1 cellular context compared by ENCODE assay signal in genomic region chr2:43178602-43179542, GRCh38.
TF ChIP-seq lines count a peak whose summit lies in the region.

No MANE protein-coding gene starts in this region.

TF ChIP-seq in HepG2, 621 proteins besides CTCF, POLR2A, EP300 and RAD21 (continued from another document and continues in another):
- peak; percentile 27; the same call in 1 of the 2 replicates for TF ChIP-seq ZNF784 (CRISPR knock-in tag; IDR thresholded peaks at IDR 0.05; ENCODE audit: borderline replicate concordance)
- peak; percentile 40; the same call in 1 of the 2 replicates for TF ChIP-seq BORCS8-MEF2B (CRISPR knock-in tag; IDR thresholded peaks at IDR 0.05)
- TF ChIP-seq, protein P1, sequence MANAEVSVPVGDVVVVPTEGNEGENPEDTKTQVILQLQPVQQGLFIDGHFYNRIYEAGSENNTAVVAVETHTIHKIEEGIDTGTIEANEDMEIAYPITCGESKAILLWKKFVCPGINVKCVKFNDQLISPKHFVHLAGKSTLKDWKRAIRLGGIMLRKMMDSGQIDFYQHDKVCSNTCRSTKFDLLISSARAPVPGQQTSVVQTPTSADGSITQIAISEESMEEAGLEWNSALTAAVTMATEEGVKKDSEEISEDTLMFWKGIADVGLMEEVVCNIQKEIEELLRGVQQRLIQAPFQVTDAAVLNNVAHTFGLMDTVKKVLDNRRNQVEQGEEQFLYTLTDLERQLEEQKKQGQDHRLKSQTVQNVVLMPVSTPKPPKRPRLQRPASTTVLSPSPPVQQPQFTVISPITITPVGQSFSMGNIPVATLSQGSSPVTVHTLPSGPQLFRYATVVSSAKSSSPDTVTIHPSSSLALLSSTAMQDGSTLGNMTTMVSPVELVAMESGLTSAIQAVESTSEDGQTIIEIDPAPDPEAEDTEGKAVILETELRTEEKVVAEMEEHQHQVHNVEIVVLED (CRISPR knock-in tag; IDR thresholded peaks at IDR 0.05; ENCODE audit: borderline replicate concordance), result peak; percentile 25; the same call in 1 of the 2 replicates
- TF ChIP-seq CHD4 (IDR thresholded peaks at IDR 0.05; ENCODE audit: borderline replicate concordance, low read length), result no peak
- TF ChIP-seq PITX1 (CRISPR knock-in tag; IDR thresholded peaks at IDR 0.05), result peak; percentile 71; the same call in 1 of the 2 replicates
- no peak for TF ChIP-seq TMF1 (CRISPR knock-in tag; IDR thresholded peaks at IDR 0.05; ENCODE audit: low read depth)
- no peak for TF ChIP-seq FLYWCH1 (CRISPR knock-in tag; IDR thresholded peaks at IDR 0.05)
- no peak for TF ChIP-seq PTBP1 (IDR thresholded peaks at IDR 0.05; ENCODE audit: low read depth, low read length, poor library complexity, severe bottlenecking)
- no peak for TF ChIP-seq GABPA (IDR thresholded peaks at IDR 0.05; ENCODE audit: low read depth, low read length)
- peak; percentile 32; the same call in 1 of the 2 replicates for TF ChIP-seq GABPA (CRISPR knock-in tag; IDR thresholded peaks at IDR 0.05; ENCODE audit: low read depth)
- no peak for TF ChIP-seq KLF11 (CRISPR knock-in tag; IDR thresholded peaks at IDR 0.05)
- peak; percentile 9; the same call in 1 of the 2 replicates for TF ChIP-seq ZC3H4 (CRISPR knock-in tag; IDR thresholded peaks at IDR 0.05; ENCODE audit: borderline replicate concordance)
- TF ChIP-seq MEF2D (CRISPR knock-in tag; IDR thresholded peaks at IDR 0.05), result peak; percentile 88
- TF ChIP-seq ZNF816 (CRISPR knock-in tag; IDR thresholded peaks at IDR 0.05; ENCODE audit: borderline replicate concordance), result 0 out of 2 replicates have a peak, but pooled peaks have one; percentile 10
- TF ChIP-seq, protein P2, sequence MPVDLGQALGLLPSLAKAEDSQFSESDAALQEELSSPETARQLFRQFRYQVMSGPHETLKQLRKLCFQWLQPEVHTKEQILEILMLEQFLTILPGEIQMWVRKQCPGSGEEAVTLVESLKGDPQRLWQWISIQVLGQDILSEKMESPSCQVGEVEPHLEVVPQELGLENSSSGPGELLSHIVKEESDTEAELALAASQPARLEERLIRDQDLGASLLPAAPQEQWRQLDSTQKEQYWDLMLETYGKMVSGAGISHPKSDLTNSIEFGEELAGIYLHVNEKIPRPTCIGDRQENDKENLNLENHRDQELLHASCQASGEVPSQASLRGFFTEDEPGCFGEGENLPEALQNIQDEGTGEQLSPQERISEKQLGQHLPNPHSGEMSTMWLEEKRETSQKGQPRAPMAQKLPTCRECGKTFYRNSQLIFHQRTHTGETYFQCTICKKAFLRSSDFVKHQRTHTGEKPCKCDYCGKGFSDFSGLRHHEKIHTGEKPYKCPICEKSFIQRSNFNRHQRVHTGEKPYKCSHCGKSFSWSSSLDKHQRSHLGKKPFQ (CRISPR knock-in tag; IDR thresholded peaks at IDR 0.05; ENCODE audit: insufficient replicate concordance), result no peak
- peak in 1 of 2 experiments; percentile 36; a peak in 1 of 4 replicates for TF ChIP-seq MAFK (conservative IDR thresholded peaks at IDR 0.05 in 1 of 2, IDR thresholded peaks at IDR 0.05 in 1 of 2; ENCODE audit: low read length in 2 of 2)
- no peak for TF ChIP-seq PAF1 (CRISPR knock-in tag; IDR thresholded peaks at IDR 0.05)
- TF ChIP-seq, protein P3, sequence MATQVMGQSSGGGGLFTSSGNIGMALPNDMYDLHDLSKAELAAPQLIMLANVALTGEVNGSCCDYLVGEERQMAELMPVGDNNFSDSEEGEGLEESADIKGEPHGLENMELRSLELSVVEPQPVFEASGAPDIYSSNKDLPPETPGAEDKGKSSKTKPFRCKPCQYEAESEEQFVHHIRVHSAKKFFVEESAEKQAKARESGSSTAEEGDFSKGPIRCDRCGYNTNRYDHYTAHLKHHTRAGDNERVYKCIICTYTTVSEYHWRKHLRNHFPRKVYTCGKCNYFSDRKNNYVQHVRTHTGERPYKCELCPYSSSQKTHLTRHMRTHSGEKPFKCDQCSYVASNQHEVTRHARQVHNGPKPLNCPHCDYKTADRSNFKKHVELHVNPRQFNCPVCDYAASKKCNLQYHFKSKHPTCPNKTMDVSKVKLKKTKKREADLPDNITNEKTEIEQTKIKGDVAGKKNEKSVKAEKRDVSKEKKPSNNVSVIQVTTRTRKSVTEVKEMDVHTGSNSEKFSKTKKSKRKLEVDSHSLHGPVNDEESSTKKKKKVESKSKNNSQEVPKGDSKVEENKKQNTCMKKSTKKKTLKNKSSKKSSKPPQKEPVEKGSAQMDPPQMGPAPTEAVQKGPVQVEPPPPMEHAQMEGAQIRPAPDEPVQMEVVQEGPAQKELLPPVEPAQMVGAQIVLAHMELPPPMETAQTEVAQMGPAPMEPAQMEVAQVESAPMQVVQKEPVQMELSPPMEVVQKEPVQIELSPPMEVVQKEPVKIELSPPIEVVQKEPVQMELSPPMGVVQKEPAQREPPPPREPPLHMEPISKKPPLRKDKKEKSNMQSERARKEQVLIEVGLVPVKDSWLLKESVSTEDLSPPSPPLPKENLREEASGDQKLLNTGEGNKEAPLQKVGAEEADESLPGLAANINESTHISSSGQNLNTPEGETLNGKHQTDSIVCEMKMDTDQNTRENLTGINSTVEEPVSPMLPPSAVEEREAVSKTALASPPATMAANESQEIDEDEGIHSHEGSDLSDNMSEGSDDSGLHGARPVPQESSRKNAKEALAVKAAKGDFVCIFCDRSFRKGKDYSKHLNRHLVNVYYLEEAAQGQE (IDR thresholded peaks at IDR 0.05; ENCODE audit: borderline replicate concordance in 1 of 2, low read depth in 1 of 2, low read length in 2 of 2), result no peak; a peak in 1 of 4 replicates
- TF ChIP-seq ZNF180 (CRISPR knock-in tag; IDR thresholded peaks at IDR 0.05; ENCODE audit: borderline replicate concordance, low read depth), result no peak
- no peak; the same call in 1 of the 2 replicates for TF ChIP-seq HOXD1 (CRISPR knock-in tag; IDR thresholded peaks at IDR 0.05)
- TF ChIP-seq RFXAP (CRISPR knock-in tag; IDR thresholded peaks at IDR 0.05; ENCODE audit: borderline replicate concordance), result peak; percentile 71; the same call in 1 of the 2 replicates
- peak; percentile 95 for TF ChIP-seq ZNF292 (CRISPR knock-in tag; IDR thresholded peaks at IDR 0.05; ENCODE audit: borderline replicate concordance, low read depth)
- no peak for TF ChIP-seq AHR (CRISPR knock-in tag; IDR thresholded peaks at IDR 0.05)
- TF ChIP-seq ZNF343 (CRISPR knock-in tag; IDR thresholded peaks at IDR 0.05), result peak; percentile 66; the same call in 1 of the 2 replicates
- TF ChIP-seq ATF7 (IDR thresholded peaks at IDR 0.05), result no peak
- no peak for TF ChIP-seq ATF7 (CRISPR knock-in tag; IDR thresholded peaks at IDR 0.05)
- 0 out of 2 replicates have a peak, but pooled peaks have one; percentile 35 for TF ChIP-seq ZNF335 (CRISPR knock-in tag; IDR thresholded peaks at IDR 0.05)
- peak; percentile 21; the same call in 1 of the 2 replicates for TF ChIP-seq MAFF (IDR thresholded peaks at IDR 0.05; ENCODE audit: low read depth, low read length)
- no peak for TF ChIP-seq ETS1 (CRISPR knock-in tag; IDR thresholded peaks at IDR 0.05)
- no peak; the same call in 1 of the 2 replicates for TF ChIP-seq ZNF605 (CRISPR knock-in tag; IDR thresholded peaks at IDR 0.05)
- TF ChIP-seq MAF1 (CRISPR knock-in tag; IDR thresholded peaks at IDR 0.05; ENCODE audit: borderline replicate concordance), result no peak
- no peak for TF ChIP-seq HOXA7 (CRISPR knock-in tag; IDR thresholded peaks at IDR 0.05)
- TF ChIP-seq, protein P4, sequence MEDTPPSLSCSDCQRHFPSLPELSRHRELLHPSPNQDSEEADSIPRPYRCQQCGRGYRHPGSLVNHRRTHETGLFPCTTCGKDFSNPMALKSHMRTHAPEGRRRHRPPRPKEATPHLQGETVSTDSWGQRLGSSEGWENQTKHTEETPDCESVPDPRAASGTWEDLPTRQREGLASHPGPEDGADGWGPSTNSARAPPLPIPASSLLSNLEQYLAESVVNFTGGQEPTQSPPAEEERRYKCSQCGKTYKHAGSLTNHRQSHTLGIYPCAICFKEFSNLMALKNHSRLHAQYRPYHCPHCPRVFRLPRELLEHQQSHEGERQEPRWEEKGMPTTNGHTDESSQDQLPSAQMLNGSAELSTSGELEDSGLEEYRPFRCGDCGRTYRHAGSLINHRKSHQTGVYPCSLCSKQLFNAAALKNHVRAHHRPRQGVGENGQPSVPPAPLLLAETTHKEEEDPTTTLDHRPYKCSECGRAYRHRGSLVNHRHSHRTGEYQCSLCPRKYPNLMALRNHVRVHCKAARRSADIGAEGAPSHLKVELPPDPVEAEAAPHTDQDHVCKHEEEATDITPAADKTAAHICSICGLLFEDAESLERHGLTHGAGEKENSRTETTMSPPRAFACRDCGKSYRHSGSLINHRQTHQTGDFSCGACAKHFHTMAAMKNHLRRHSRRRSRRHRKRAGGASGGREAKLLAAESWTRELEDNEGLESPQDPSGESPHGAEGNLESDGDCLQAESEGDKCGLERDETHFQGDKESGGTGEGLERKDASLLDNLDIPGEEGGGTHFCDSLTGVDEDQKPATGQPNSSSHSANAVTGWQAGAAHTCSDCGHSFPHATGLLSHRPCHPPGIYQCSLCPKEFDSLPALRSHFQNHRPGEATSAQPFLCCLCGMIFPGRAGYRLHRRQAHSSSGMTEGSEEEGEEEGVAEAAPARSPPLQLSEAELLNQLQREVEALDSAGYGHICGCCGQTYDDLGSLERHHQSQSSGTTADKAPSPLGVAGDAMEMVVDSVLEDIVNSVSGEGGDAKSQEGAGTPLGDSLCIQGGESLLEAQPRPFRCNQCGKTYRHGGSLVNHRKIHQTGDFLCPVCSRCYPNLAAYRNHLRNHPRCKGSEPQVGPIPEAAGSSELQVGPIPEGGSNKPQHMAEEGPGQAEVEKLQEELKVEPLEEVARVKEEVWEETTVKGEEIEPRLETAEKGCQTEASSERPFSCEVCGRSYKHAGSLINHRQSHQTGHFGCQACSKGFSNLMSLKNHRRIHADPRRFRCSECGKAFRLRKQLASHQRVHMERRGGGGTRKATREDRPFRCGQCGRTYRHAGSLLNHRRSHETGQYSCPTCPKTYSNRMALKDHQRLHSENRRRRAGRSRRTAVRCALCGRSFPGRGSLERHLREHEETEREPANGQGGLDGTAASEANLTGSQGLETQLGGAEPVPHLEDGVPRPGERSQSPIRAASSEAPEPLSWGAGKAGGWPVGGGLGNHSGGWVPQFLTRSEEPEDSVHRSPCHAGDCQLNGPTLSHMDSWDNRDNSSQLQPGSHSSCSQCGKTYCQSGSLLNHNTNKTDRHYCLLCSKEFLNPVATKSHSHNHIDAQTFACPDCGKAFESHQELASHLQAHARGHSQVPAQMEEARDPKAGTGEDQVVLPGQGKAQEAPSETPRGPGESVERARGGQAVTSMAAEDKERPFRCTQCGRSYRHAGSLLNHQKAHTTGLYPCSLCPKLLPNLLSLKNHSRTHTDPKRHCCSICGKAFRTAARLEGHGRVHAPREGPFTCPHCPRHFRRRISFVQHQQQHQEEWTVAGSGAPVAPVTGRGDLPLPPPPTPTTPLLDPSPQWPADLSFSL (CRISPR knock-in tag; IDR thresholded peaks at IDR 0.05), result no peak
- no peak for TF ChIP-seq GRHL1 (CRISPR knock-in tag; conservative IDR thresholded peaks at IDR 0.05)
- TF ChIP-seq HNF4A (CRISPR knock-in tag; IDR thresholded peaks at IDR 0.05), result peak; percentile 72
- TF ChIP-seq MEIS1 (CRISPR knock-in tag; IDR thresholded peaks at IDR 0.05; ENCODE audit: borderline replicate concordance), result peak; percentile 25; the same call in 1 of the 2 replicates
- peak; percentile 73 for TF ChIP-seq HNRNPL (IDR thresholded peaks at IDR 0.05; ENCODE audit: low read depth, low read length)
- no peak for TF ChIP-seq ZKSCAN1 (IDR thresholded peaks at IDR 0.05; ENCODE audit: low read length)
- TF ChIP-seq CEBPG (CRISPR knock-in tag; IDR thresholded peaks at IDR 0.05), result peak; percentile 88
- TF ChIP-seq, protein P5, sequence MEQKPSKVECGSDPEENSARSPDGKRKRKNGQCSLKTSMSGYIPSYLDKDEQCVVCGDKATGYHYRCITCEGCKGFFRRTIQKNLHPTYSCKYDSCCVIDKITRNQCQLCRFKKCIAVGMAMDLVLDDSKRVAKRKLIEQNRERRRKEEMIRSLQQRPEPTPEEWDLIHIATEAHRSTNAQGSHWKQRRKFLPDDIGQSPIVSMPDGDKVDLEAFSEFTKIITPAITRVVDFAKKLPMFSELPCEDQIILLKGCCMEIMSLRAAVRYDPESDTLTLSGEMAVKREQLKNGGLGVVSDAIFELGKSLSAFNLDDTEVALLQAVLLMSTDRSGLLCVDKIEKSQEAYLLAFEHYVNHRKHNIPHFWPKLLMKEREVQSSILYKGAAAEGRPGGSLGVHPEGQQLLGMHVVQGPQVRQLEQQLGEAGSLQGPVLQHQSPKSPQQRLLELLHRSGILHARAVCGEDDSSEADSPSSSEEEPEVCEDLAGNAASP (CRISPR knock-in tag; IDR thresholded peaks at IDR 0.05; ENCODE audit: borderline replicate concordance), result peak; percentile 81
- peak; percentile 86 for TF ChIP-seq SALL1 (CRISPR knock-in tag; IDR thresholded peaks at IDR 0.05)
- no peak for TF ChIP-seq ZNF234 (CRISPR knock-in tag; conservative IDR thresholded peaks at IDR 0.05)
- TF ChIP-seq HMG20B (CRISPR knock-in tag; conservative IDR thresholded peaks at IDR 0.05), result peak; percentile 76; the same call in 1 of the 2 replicates
- no peak for TF ChIP-seq XBP1 (CRISPR knock-in tag; IDR thresholded peaks at IDR 0.05)
- no peak for TF ChIP-seq ZNF530 (CRISPR knock-in tag; IDR thresholded peaks at IDR 0.05; ENCODE audit: low read depth)
- TF ChIP-seq PRPF4 (IDR thresholded peaks at IDR 0.05; ENCODE audit: low read depth, low read length, poor library complexity, severe bottlenecking), result peak; percentile 50
- TF ChIP-seq ZNF446 (CRISPR knock-in tag; IDR thresholded peaks at IDR 0.05), result no peak
- no peak for TF ChIP-seq RFX3 (CRISPR knock-in tag; IDR thresholded peaks at IDR 0.05)
- TF ChIP-seq MIER2 (CRISPR knock-in tag; IDR thresholded peaks at IDR 0.05), result peak; percentile 73
